ENCODE assay signal across 10 cellular contexts in genomic region chr3:69763976-69764851, GRCh38. TPM values are rescaled to one million over a fixed set of nuclear protein-coding genes. Genes with fewer than 3 reads are reported as not detected.
A peak's percentile ranks its signal among the peaks of the same experiment; 100 is the strongest.
DNase-seq lines count a peak whose midpoint lies in the region; ATAC-seq, FAIRE-seq and TF ChIP-seq lines count a peak whose summit lies in the region.
"Had no signal": no experiment of that assay in that cellular context is flagged by ENCODE, and none has a peak within 500 bp of the region (broad histone marks: within the 10 kb centered on the region; RNA-seq: fewer than 3 reads in every experiment).

No MANE protein-coding gene starts in this region.

- no peaks in the 10 kb centered on the region for H3K79me2 ChIP-seq in keratinocyte (ENCODE audit: control insufficient read depth, insufficient read depth, low read length)

- H3K9me1 ChIP-seq in keratinocyte (ENCODE audit: control insufficient read depth, extremely low read depth, insufficient read depth, low read length) = no peaks in the 10 kb centered on the region

- DNase-seq in RPMI8226 (peak; percentile 66), keratinocyte (ENCODE audit: low read depth, low spot score) (no peak), thoracic aorta (ENCODE audit: low spot score) (no peak), NCI-H2107 treated with DMSO at 0.1 percent for 48 hours (lab: John Stamatoyannopoulos, UW; ENCODE audit: unreplicated experiment) (no peak), OCI-M2 (lab: John Stamatoyannopoulos, UW; ENCODE audit: unreplicated experiment) (no peak)
- DNase-seq: left cardiac atrium, NCI-H1930 had no signal

- H2AFZ ChIP-seq in keratinocyte (ENCODE audit: control insufficient read depth, low read length) = peak overlapping the region; percentile 88

- H4K20me1 ChIP-seq in keratinocyte (ENCODE audit: control insufficient read depth, extremely low read depth, insufficient read depth, low read length) = no peaks in the 10 kb centered on the region

- peak overlapping the region; percentile 54 for H3K4me2 ChIP-seq in keratinocyte (ENCODE audit: control insufficient read depth, extremely low read depth, insufficient read depth, low read depth, low read length)

- dilution Hi-C loops in keratinocyte (cut with MboI; ENCODE audit: extremely low pct_ligation_motif_present, low sequenced_read_pairs) = no loop called here

- ATAC-seq in HG02938 (IDR thresholded peaks at IDR 0.05; ENCODE audit: unreplicated experiment) (peak; percentile 64), thoracic aorta (ENCODE audit: insufficient number of reproducible peaks, low FRiP score, low read depth) (no peak), GM19467 (IDR thresholded peaks at IDR 0.05; ENCODE audit: unreplicated experiment) (no peak)

- no peak overlapping the region for H3K4me3 ChIP-seq in keratinocyte (ENCODE audit: control insufficient read depth in 2 of 3, extremely low read depth in 1 of 3, insufficient read depth in 2 of 3, low read depth in 1 of 3, low read length in 3 of 3)
- peak overlapping the region; percentile 5 for H3K4me3 ChIP-seq in thoracic aorta

- no peaks in the 10 kb centered on the region for H3K9me3 ChIP-seq in keratinocyte (ENCODE audit: control insufficient read depth, low read depth, low read length)
- H3K9me3 ChIP-seq in thoracic aorta = no peaks in the 10 kb centered on the region

- TF ChIP-seq CTCF in keratinocyte (optimal IDR thresholded peaks at IDR 0.05 in 1 of 3, IDR thresholded peaks at IDR 0.05 in 1 of 3, conservative IDR thresholded peaks at IDR 0.05 in 1 of 3; ENCODE audit: extremely low read depth in 1 of 3, insufficient read depth in 2 of 3, low read length in 3 of 3) (no peak), thoracic aorta (IDR thresholded peaks at IDR 0.05) (no peak)

- no peak for FAIRE-seq in keratinocyte (lab: Jason Lieb, UNC)
- FAIRE-seq: bronchial epithelial cell had no signal

- H3K27me3 ChIP-seq in keratinocyte (ENCODE audit: control insufficient read depth, extremely low read depth, insufficient read depth, low read length) (no peaks in the 10 kb centered on the region), thoracic aorta (replicated peaks; ENCODE audit: insufficient read depth) (no peaks in the 10 kb centered on the region)

- no peaks in the 10 kb centered on the region for H3K36me3 ChIP-seq in keratinocyte (ENCODE audit: control insufficient read depth in 2 of 2, extremely low read depth in 1 of 2, insufficient read depth in 2 of 2, low read length in 2 of 2)
- H3K36me3 ChIP-seq in thoracic aorta = no peaks in the 10 kb centered on the region

- peaks cover 39% of the 10 kb centered on the region for H3K4me1 ChIP-seq in keratinocyte (ENCODE audit: control insufficient read depth, extremely low read depth, insufficient read depth, low read length)
- peaks cover 41 to 47% of the 10 kb centered on the region in 2 donors for H3K4me1 ChIP-seq in thoracic aorta (ENCODE audit: control insufficient read depth in 1 of 2, low read depth in 2 of 2)

- H3K27ac ChIP-seq in keratinocyte (ENCODE audit: control insufficient read depth, insufficient read depth, low read length) = no peak overlapping the region
- H3K27ac ChIP-seq in thoracic aorta = peak overlapping the region; percentile 4 to 31

- no peak overlapping the region for H3K9ac ChIP-seq in keratinocyte (ENCODE audit: control insufficient read depth, extremely low read depth, insufficient read depth, low read length)

RNA-seq across cellular contexts. Expression of gene MITF, which starts 24.9 kb away (rescaled TPM):
- polyA plus RNA-seq in keratinocyte = 2.7 to 5.8 TPM (median 2.9 TPM) in 3 replicates
- 14.9 TPM for polyA plus RNA-seq in keratinocyte (2011; ENCODE audit: low read depth)
- polyA plus RNA-seq in keratinocyte (2011; cell fraction: cytosol; rRNA removed) = 3.9 and 4.6 TPM in 2 replicates
- polyA plus RNA-seq in keratinocyte (2011; cell fraction: nucleus; rRNA removed) = 6.1 and 7.0 TPM in 2 replicates
- 1.8 and 2.4 TPM in 2 replicates for polyA plus RNA-seq in keratinocyte (2012; ENCODE audit: low replicate concordance)
- 8.0 to 26.5 TPM (median 12.1 TPM) in 3 replicates for polyA minus RNA-seq in keratinocyte
- 3.6 TPM for polyA minus RNA-seq in keratinocyte (2011; cell fraction: cytosol; rRNA and poly(A)+ RNA removed)
- polyA minus RNA-seq in keratinocyte (2011; cell fraction: nucleus; rRNA and poly(A)+ RNA removed) = 7.4 and 12.3 TPM in 2 replicates
- total RNA-seq in thoracic aorta = 10 to 100 TPM; 12.3 to 12.7 TPM
